21 cellular contexts compared by ENCODE assay signal in the genomic region with DNA sequence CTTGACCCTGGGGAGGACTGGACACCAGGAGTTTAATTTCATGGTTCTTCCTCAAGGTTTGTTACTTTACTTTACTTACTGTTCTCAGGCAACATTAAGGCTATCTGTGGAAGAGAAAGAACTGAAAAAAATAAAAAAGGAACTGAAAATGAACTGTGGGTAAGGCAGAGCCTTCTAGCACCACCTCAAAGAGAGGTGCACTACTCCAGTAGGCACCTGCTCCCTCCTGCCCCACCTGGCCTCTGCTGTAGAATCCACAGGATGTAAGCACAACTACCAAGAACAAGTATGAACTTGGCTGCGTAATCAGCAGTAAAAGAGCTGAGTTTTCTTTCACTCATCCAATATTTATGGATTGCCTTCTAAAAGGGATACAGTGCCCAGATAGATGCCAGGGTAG. TPM values are rescaled to one million over a fixed set of nuclear protein-coding genes. Genes with fewer than 3 reads are reported as not detected.
"Had no signal": no experiment of that assay in that cellular context is flagged by ENCODE, and none has a peak within 500 bp of the region (broad histone marks: within the 10 kb centered on the region; RNA-seq: fewer than 3 reads in every experiment).

No MANE protein-coding gene starts in this region.

- DNase-seq: activated CD4-positive, alpha-beta memory T cell treated with anti-CD3 and anti-CD28 coated beads for 36 hours; activated CD4-positive, alpha-beta T cell treated with anti-CD3 and anti-CD28 coated beads for 48 hours; activated CD4-positive, CD25-positive, alpha-beta regulatory T cell; activated naive CD4-positive, alpha-beta T cell treated with Interleukin-2 at 50 U/mL for 16 hours; activated naive CD8-positive, alpha-beta T cell treated with anti-CD3 and anti-CD28 coated beads for 36 hours; activated T-cell treated with anti-CD3 and anti-CD28 coated beads, Interleukin-2, amount 50 U/mL, for 48 hours; cerebellar nuclear complex; cortex of kidney; kidney; lower lobe of right lung; naive thymus-derived CD4-positive, alpha-beta T cell; posterior cingulate gyrus; small intestine; stimulated activated CD4-positive, alpha-beta T cell treated with anti-CD3 and anti-CD28 coated beads, Interleukin-15, amount 100 ng/mL, for 24 hours; stimulated activated naive CD4-positive, alpha-beta T cell treated with Interleukin-2 at 50 U/mL for 16 hours had no signal

- H3K27me3 Mint-ChIP-seq: activated CD4-positive, alpha-beta memory T cell treated with anti-CD3 and anti-CD28 coated beads for 36 hours; activated naive CD8-positive, alpha-beta T cell treated with anti-CD3 and anti-CD28 coated beads for 36 hours; type B pancreatic cell had no signal

- FAIRE-seq: bronchial epithelial cell, kidney, small intestine had no signal

- H3K4me3 ChIP-seq: lower lobe of right lung, thoracic aorta, vagina had no signal

- H3K27me3 ChIP-seq: vagina had no signal

- H3K4me1 Mint-ChIP-seq: activated naive CD8-positive, alpha-beta T cell treated with anti-CD3 and anti-CD28 coated beads for 36 hours; naive thymus-derived CD4-positive, alpha-beta T cell had no signal

- H3K36me3 Mint-ChIP-seq: activated CD4-positive, alpha-beta memory T cell treated with anti-CD3 and anti-CD28 coated beads for 36 hours had no signal

- ATAC-seq: lower lobe of right lung; naive thymus-derived CD4-positive, alpha-beta T cell; sciatic nerve had no signal

- H3K4me3 Mint-ChIP-seq: activated CD4-positive, alpha-beta memory T cell treated with anti-CD3 and anti-CD28 coated beads for 36 hours; activated naive CD8-positive, alpha-beta T cell treated with anti-CD3 and anti-CD28 coated beads for 36 hours; naive thymus-derived CD4-positive, alpha-beta T cell; neural crest cell; type B pancreatic cell had no signal

- H3K27ac ChIP-seq: lower lobe of right lung, thoracic aorta, vagina had no signal

- H3K4me1 ChIP-seq: lower lobe of right lung, vagina had no signal

- H3K27ac Mint-ChIP-seq: activated CD4-positive, alpha-beta memory T cell treated with anti-CD3 and anti-CD28 coated beads for 36 hours; activated naive CD8-positive, alpha-beta T cell treated with anti-CD3 and anti-CD28 coated beads for 36 hours; type B pancreatic cell had no signal

RNA-seq across cellular contexts. Expression of gene ZNF112, which starts 12.2 kb away (rescaled TPM):
- polyA plus RNA-seq: naive thymus-derived CD4-positive, alpha-beta T cell had no signal
